In genomic region chr10:33208166-33208565, GRCh38 we compare ENCODE assay signal across 37 cellular contexts.
"Had no signal": no experiment of that assay in that cellular context is flagged by ENCODE, and none has a peak within 500 bp of the region (broad histone marks: within the 10 kb centered on the region; RNA-seq: fewer than 3 reads in every experiment).

No MANE protein-coding gene starts in this region.

- H3K4me3 Mint-ChIP-seq: activated CD4-positive, alpha-beta memory T cell treated with anti-CD3 and anti-CD28 coated beads, Interleukin-2, amount 10 ng/mL, durations not matched to agents 7 days and 5 days; activated CD8-positive, alpha-beta memory T cell treated with anti-CD3 and anti-CD28 coated beads, Interleukin-2, amount 10 ng/mL, durations not matched to agents 7 days and 5 days; activated naive CD8-positive, alpha-beta T cell treated with anti-CD3 and anti-CD28 coated beads, Interleukin-2, amount 10 ng/mL, durations not matched to agents 7 days and 5 days; T-cell; T-helper 17 cell had no signal

- H3K9ac ChIP-seq: KMS-11 had no signal

- H3K27ac Mint-ChIP-seq: activated CD4-positive, alpha-beta memory T cell treated with anti-CD3 and anti-CD28 coated beads, Interleukin-2, amount 10 ng/mL, durations not matched to agents 7 days and 5 days; activated CD8-positive, alpha-beta memory T cell treated with anti-CD3 and anti-CD28 coated beads, Interleukin-2, amount 10 ng/mL, durations not matched to agents 7 days and 5 days; activated naive CD8-positive, alpha-beta T cell treated with anti-CD3 and anti-CD28 coated beads, Interleukin-2, amount 10 ng/mL, durations not matched to agents 7 days and 5 days; T-cell; T-helper 17 cell had no signal

- DNase-seq: activated CD4-positive, alpha-beta memory T cell treated with anti-CD3 and anti-CD28 coated beads, Interleukin-2, amount 10 ng/mL, durations not matched to agents 7 days and 5 days; activated CD4-positive, alpha-beta T cell treated with anti-CD3 and anti-CD28 coated beads for 1 hour; activated CD4-positive, alpha-beta T cell treated with anti-CD3 and anti-CD28 coated beads for 48 hours; activated CD4-positive, CD25-positive, alpha-beta regulatory T cell; activated CD8-positive, alpha-beta memory T cell treated with anti-CD3 and anti-CD28 coated beads for 24 hours; activated CD8-positive, alpha-beta memory T cell treated with anti-CD3 and anti-CD28 coated beads, Interleukin-2, amount 10 ng/mL, durations not matched to agents 7 days and 5 days; activated CD8-positive, alpha-beta memory T cell treated with anti-CD3 and anti-CD28 coated beads, Interleukin-2, amount 50 U/mL, for 48 hours; activated effector memory CD4-positive, alpha-beta T cell treated with Interleukin-2 at 50 U/mL for 16 hours; activated naive CD4-positive, alpha-beta T cell treated with anti-CD3 and anti-CD28 coated beads, Interleukin-2, amount 50 U/mL, for 16 hours; activated naive CD8-positive, alpha-beta T cell treated with anti-CD3 and anti-CD28 coated beads, Interleukin-2, amount 10 ng/mL, durations not matched to agents 7 days and 5 days; activated T-cell treated with anti-CD3 and anti-CD28 coated beads, Interleukin-2, amount 50 U/mL, for 48 hours; amygdala; cerebellar nuclear complex; MM.1S; MV-4-11; NCI-H1092; NCI-H1436 treated with DMSO at 0.1 percent for 48 hours; NCI-H1694 treated with DMSO at 0.1 percent for 48 hours; NCI-H2081; NCI-H226; NCI-H446 treated with DMSO at 0.1 percent for 48 hours; NCI-H524; NCI-H69; NCI-H82; NK-92 treated with Interleukin-12 subunit alpha and Interleukin-12 subunit beta, amount 100 ng/mL, for 24 hours; PC-3; Peyer's patch; RPMI8226; SIG-M5; T-cell; T-helper 17 cell; WERI-Rb-1 had no signal

- H3K27ac ChIP-seq: ascending aorta, breast epithelium, KMS-11, Peyer's patch, WERI-Rb-1 had no signal

- H3K4me3 ChIP-seq: ascending aorta, breast epithelium, Peyer's patch had no signal

- H3K9me3 ChIP-seq: ascending aorta, breast epithelium, Peyer's patch had no signal

- H3K4me2 ChIP-seq: KMS-11 had no signal

- H3K4me1 ChIP-seq: breast epithelium, Peyer's patch had no signal

- H3K9me3 Mint-ChIP-seq: activated CD4-positive, alpha-beta memory T cell treated with anti-CD3 and anti-CD28 coated beads, Interleukin-2, amount 10 ng/mL, durations not matched to agents 7 days and 5 days; activated naive CD8-positive, alpha-beta T cell treated with anti-CD3 and anti-CD28 coated beads, Interleukin-2, amount 10 ng/mL, durations not matched to agents 7 days and 5 days; T-cell had no signal

- ATAC-seq: activated CD8-positive, alpha-beta memory T cell treated with anti-CD3 and anti-CD28 coated beads, Interleukin-2, amount 10 ng/mL, durations not matched to agents 7 days and 5 days; PC-3; Right ventricle myocardium inferior; SK-N-SH treated with all-trans-retinoic acid at 6 μM for 48 hours; T-cell; T-helper 17 cell had no signal

- H3K36me3 ChIP-seq: breast epithelium, WERI-Rb-1 had no signal

- H3K27me3 ChIP-seq: ascending aorta, breast epithelium, Peyer's patch had no signal

- H3K36me3 Mint-ChIP-seq: activated CD8-positive, alpha-beta memory T cell treated with anti-CD3 and anti-CD28 coated beads, Interleukin-2, amount 10 ng/mL, durations not matched to agents 7 days and 5 days; activated naive CD8-positive, alpha-beta T cell treated with anti-CD3 and anti-CD28 coated beads, Interleukin-2, amount 10 ng/mL, durations not matched to agents 7 days and 5 days; T-cell had no signal

- H3K27me3 Mint-ChIP-seq: activated CD4-positive, alpha-beta memory T cell treated with anti-CD3 and anti-CD28 coated beads, Interleukin-2, amount 10 ng/mL, durations not matched to agents 7 days and 5 days; activated naive CD8-positive, alpha-beta T cell treated with anti-CD3 and anti-CD28 coated beads, Interleukin-2, amount 10 ng/mL, durations not matched to agents 7 days and 5 days; T-cell had no signal
